ENCODE assay signal across 14 cellular contexts in the genomic region with DNA sequence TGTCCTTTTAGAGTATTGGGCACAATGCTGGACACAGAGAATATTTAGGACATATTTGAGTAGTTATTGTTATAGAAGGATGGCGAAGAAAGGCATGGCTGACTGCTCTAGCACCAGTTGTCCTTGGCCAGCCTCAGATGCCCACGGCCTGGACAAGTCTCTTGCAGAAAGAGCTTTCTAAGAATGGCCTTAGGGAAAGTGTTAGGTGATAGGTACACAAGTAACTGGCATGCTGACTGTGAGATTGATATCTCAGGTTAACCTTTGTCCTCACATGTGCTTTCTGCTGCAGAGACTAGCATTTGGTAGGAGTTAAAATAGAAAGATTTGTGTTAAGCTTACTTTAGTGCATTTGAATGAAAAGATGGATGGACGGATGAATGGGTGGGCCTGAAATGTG. TPM values are rescaled to one million over a fixed set of nuclear protein-coding genes. Genes with fewer than 3 reads are reported as not detected.
DNase-seq lines count a peak whose midpoint lies in the region; ATAC-seq and TF ChIP-seq lines count a peak whose summit lies in the region.
"Had no signal": no experiment of that assay in that cellular context is flagged by ENCODE, and none has a peak within 500 bp of the region (broad histone marks: within the 10 kb centered on the region; RNA-seq: fewer than 3 reads in every experiment).

No MANE protein-coding gene starts in this region.

- TF ChIP-seq CTCF in Calu3 (IDR thresholded peaks at IDR 0.05; ENCODE audit: unreplicated experiment) (no peak), Loucy (conservative IDR thresholded peaks at IDR 0.05; ENCODE audit: low read length) (no peak), dorsolateral prefrontal cortex (IDR thresholded peaks at IDR 0.05 in 54 of 56, conservative IDR thresholded peaks at IDR 0.05 in 2 of 56; ENCODE audit: low read depth in 1 of 56, partially characterized antibody in 56 of 56) (no peak), smooth muscle cell (IDR thresholded peaks at IDR 0.05; ENCODE audit: borderline replicate concordance, insufficient read depth, poor library complexity, severe bottlenecking) (no peak)

- H3K9me2 ChIP-seq in Loucy (replicated peaks; ENCODE audit: low read depth, low read length), result no peaks in the 10 kb centered on the region

- DNase-seq in Calu3 (no peak), dorsolateral prefrontal cortex (no peak), smooth muscle cell (lab: John Stamatoyannopoulos, UW; ENCODE audit: unreplicated experiment) (no peak), left cardiac atrium (no peak), NCI-H2107 (lab: John Stamatoyannopoulos, UW) (no peak)
- DNase-seq: cerebellar nuclear complex; effector CD8-positive, alpha-beta T cell; left lung; NCI-H2171; thyroid gland had no signal

- no peaks in the 10 kb centered on the region for H3K9me3 Mint-ChIP-seq in Calu3 (ENCODE audit: low read depth, unreplicated experiment)

- H3K9ac ChIP-seq in Loucy (ENCODE audit: low read depth, low read length, poor library complexity, severe bottlenecking), result no peak overlapping the region
- no peak overlapping the region for H3K9ac ChIP-seq in smooth muscle cell (ENCODE audit: low read depth)
- H3K9ac ChIP-seq: BLaER1 had no signal

- ATAC-seq in HG03095 (IDR thresholded peaks at IDR 0.05; ENCODE audit: unreplicated experiment) (no peak), left cardiac atrium (no peak)

- peak overlapping the region; percentile 26 for H3K4me2 ChIP-seq in Loucy (ENCODE audit: low read depth, low read length, poor library complexity, severe bottlenecking)
- H3K4me2 ChIP-seq in smooth muscle cell, result no peak overlapping the region
- H3K4me2 ChIP-seq: BLaER1 had no signal

- H3K4me3 Mint-ChIP-seq in Calu3 (ENCODE audit: low read depth, unreplicated experiment), result no peak overlapping the region

- H3K27ac ChIP-seq in dorsolateral prefrontal cortex (peak overlapping the region in 48 of 59 donors; percentile 3 to 92 (median 81)), smooth muscle cell (ENCODE audit: low read depth) (peak overlapping the region; percentile 65)
- H3K27ac ChIP-seq: BLaER1 had no signal

- whole genome bisulfite sequencing in smooth muscle cell (ENCODE audit: low lambda C conversion rate), result 90% methylated on average over 3 of the region's 3 CpGs

- H3K27me3 Mint-ChIP-seq in Calu3 (ENCODE audit: unreplicated experiment), result no peaks in the 10 kb centered on the region

- no TSS peak for BruUV-seq in Calu3 (replicated peaks; lab: Mats Ljungman, UMichigan)

- peaks cover 12% of the 10 kb centered on the region for H4K20me1 ChIP-seq in Loucy (ENCODE audit: insufficient read depth, low read length, poor library complexity, severe bottlenecking)
- peaks cover 31% of the 10 kb centered on the region for H4K20me1 ChIP-seq in smooth muscle cell (ENCODE audit: low read depth)

- no peaks in the 10 kb centered on the region for H3F3A ChIP-seq in Loucy (ENCODE audit: low read depth)
- peaks cover 6% of the 10 kb centered on the region for H3F3A ChIP-seq in smooth muscle cell (ENCODE audit: low read depth)

- H2AFZ ChIP-seq in Loucy (ENCODE audit: low read length) (no peak overlapping the region), smooth muscle cell (ENCODE audit: low read depth) (no peak overlapping the region)

- H3K9me3 ChIP-seq in Loucy (ENCODE audit: insufficient read depth, low read depth, low read length), result no peaks in the 10 kb centered on the region
- H3K9me3 ChIP-seq in smooth muscle cell (replicated peaks; ENCODE audit: low read depth), result no peaks in the 10 kb centered on the region
- H3K9me3 ChIP-seq: BLaER1, esophagus muscularis mucosa, left lung, thyroid gland had no signal

- H3K4me3 ChIP-seq in Loucy (ENCODE audit: low read length, poor library complexity, severe bottlenecking) (no peak overlapping the region), dorsolateral prefrontal cortex (no peak overlapping the region), smooth muscle cell (no peak overlapping the region)
- H3K4me3 ChIP-seq: BLaER1, esophagus muscularis mucosa, left lung, thyroid gland had no signal

- H3K27me3 ChIP-seq in Loucy (ENCODE audit: insufficient read depth, low read length, poor library complexity, severe bottlenecking) (no peaks in the 10 kb centered on the region), dorsolateral prefrontal cortex (no peaks in the 10 kb centered on the region), smooth muscle cell (ENCODE audit: low read depth) (no peaks in the 10 kb centered on the region)
- H3K27me3 ChIP-seq: BLaER1, esophagus muscularis mucosa, left lung, thyroid gland had no signal

- H3K4me1 ChIP-seq in Loucy (ENCODE audit: insufficient read depth, low read length, poor library complexity, severe bottlenecking), result peaks cover 18% of the 10 kb centered on the region
- H3K4me1 ChIP-seq in smooth muscle cell (ENCODE audit: low read depth), result no peaks in the 10 kb centered on the region

- H3K27ac Mint-ChIP-seq in Calu3 (ENCODE audit: unreplicated experiment), result peak overlapping the region; percentile 30

- peaks cover 33% of the 10 kb centered on the region; the same call in 1 of the 2 replicates for H3K79me2 ChIP-seq in Loucy (ENCODE audit: insufficient read depth, low read length)
- peaks cover under 1% of the 10 kb centered on the region for H3K79me2 ChIP-seq in smooth muscle cell (ENCODE audit: low read depth)

- peaks cover 29% of the 10 kb centered on the region for H3K4me1 Mint-ChIP-seq in Calu3 (ENCODE audit: low read depth, unreplicated experiment)

- CTCF ChIA-PET in Calu3 (lab: Charles Lee), result interaction anchor here (0.6 to 2.1 kb wide), 17 partner anchors 8 to 153 kb away, joined by 3 to 77 read pairs (median 4); a partner anchor contains a TSS

- H3K36me3 ChIP-seq in Loucy (ENCODE audit: insufficient read depth, low read length) (peaks cover 73% of the 10 kb centered on the region; the same call in 1 of the 2 replicates), smooth muscle cell (ENCODE audit: low read depth) (peaks cover 5% of the 10 kb centered on the region)

- peaks cover 46% of the 10 kb centered on the region for H3K36me3 Mint-ChIP-seq in Calu3 (ENCODE audit: insufficient read depth, unreplicated experiment)

- intact Hi-C loops in Calu3 (cut with micrococcal nuclease; ENCODE audit: unreplicated experiment), result loop anchor here (1.0 to 5.0 kb wide), 2 partner anchors 66 to 86 kb away; no protein-coding TSS in a partner anchor
- intact Hi-C loops in dorsolateral prefrontal cortex (cut with DNase I), result loop anchor here (5.0 kb wide), 2 partner anchors 86 to 106 kb away; no protein-coding TSS in a partner anchor
- intact Hi-C loops in left cardiac atrium (cut with DNase I), result no loop called here

RNA-seq across cellular contexts. Expression of a gene that starts 10.1 kb away (rescaled TPM):
- total RNA-seq in Calu3 (2022) (88.2 and 98.3 TPM in 2 replicates), dorsolateral prefrontal cortex (10 to 100 TPM; 15.0 to 59.6 (median 26.0) TPM), smooth muscle cell (25.7 and 26.2 TPM in 2 replicates), left cardiac atrium (10 to 100 TPM; 28.4 to 30.0 TPM)
- 12.7 and 19.9 TPM in 2 replicates for polyA plus RNA-seq in smooth muscle cell

RNA-seq across cellular contexts. Expression of a gene that starts 44.7 kb away (rescaled TPM):
- total RNA-seq in Calu3 (2022) (3.3 and 3.5 TPM in 2 replicates), dorsolateral prefrontal cortex (1 to 10 TPM in 82 of 120 experiments, under 1 TPM in 36, not detected in 2; 0.26 to 4.3 (median 1.2) TPM), smooth muscle cell (0.72 and 3.9 TPM in 2 replicates), left cardiac atrium (under 1 TPM; 0.84 to 0.88 TPM)
- polyA plus RNA-seq in smooth muscle cell, result 0.40 and 0.47 TPM in 2 replicates

RNA-seq across cellular contexts. Expression of a gene that starts 57.2 kb away (rescaled TPM):
- total RNA-seq in Calu3 (2022) (36.6 and 41.6 TPM in 2 replicates), dorsolateral prefrontal cortex (10 to 100 TPM; 14.6 to 51.2 (median 34.7) TPM), smooth muscle cell (33.4 and 45.9 TPM in 2 replicates), left cardiac atrium (10 to 100 TPM; 22.8 to 28.8 TPM)
- 31.0 and 38.9 TPM in 2 replicates for polyA plus RNA-seq in smooth muscle cell

Comparison
In these comparisons a context has a peak if more than half of its experiments do, and no peak if none do; other contexts are left out.
1. intact Hi-C loops: an anchor here in Calu3 (1.0 to 5.0 kb wide) and dorsolateral prefrontal cortex (5.0 kb wide); none called in left cardiac atrium.